Comparison of ENCODE assay signal across 13 cellular contexts in the genomic region with DNA sequence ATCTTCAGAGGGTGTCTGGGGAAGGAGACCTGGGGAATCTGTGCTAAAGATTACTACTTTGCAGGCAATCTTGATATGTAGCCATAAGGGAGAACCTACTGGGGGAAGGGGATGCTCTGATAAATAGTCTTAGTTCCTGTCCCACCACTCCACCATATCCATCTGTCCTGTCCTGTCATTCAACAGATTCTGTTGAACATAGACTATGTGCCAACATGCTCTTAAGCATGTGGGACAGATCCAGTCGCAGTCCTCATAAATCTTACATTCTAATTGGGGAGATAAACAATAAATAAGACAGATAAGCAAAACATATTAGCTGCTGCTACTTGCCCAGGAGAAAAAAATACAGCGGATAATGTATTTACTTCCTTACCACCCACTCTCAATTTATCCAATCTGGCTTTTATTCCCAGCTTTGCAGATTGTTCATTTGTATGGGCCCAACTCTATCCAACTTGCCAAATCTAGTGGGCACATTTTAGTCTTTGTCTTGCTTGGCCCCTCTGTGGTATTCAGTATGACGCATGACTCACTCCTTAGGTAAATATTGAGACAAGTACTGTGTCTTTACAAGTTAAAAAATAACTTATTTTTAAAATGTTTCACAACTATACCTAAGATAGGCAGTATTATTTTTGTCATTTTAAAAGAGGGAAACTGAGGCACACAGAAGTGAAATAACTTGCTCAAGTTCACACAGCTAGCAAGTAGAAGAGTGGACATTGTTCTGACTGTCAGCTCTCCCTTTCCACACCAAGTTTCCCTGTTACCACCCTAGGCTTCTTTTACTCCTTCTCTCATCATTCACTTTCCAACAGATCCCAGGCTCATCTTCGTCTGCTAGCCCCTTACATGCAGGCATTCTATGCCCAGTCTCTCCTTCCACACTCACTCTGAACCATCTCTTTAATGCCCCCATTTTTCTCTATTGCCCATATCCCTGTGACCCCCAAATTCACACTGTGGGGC.
A peak's percentile ranks its signal among the peaks of the same experiment; 100 is the strongest.
DNase-seq lines count a peak whose midpoint lies in the region; ATAC-seq and TF ChIP-seq lines count a peak whose summit lies in the region.
"Had no signal": no experiment of that assay in that cellular context is flagged by ENCODE, and none has a peak within 500 bp of the region (broad histone marks: within the 10 kb centered on the region; RNA-seq: fewer than 3 reads in every experiment).

No MANE protein-coding gene starts in this region.

- H3K36me3 Mint-ChIP-seq in osteocyte (ENCODE audit: unreplicated experiment), result no peaks in the 10 kb centered on the region

- H3K9ac ChIP-seq in PC-3 (ENCODE audit: low read length), result no peak overlapping the region

- no peaks in the 10 kb centered on the region for H3K9me3 ChIP-seq in PC-3 (ENCODE audit: low read length)
- H3K9me3 ChIP-seq in heart left ventricle, result no peaks in the 10 kb centered on the region
- H3K9me3 ChIP-seq in tibial nerve, result no peaks in the 10 kb centered on the region
- H3K9me3 ChIP-seq: colonic mucosa, transverse colon had no signal

- WGBS in heart left ventricle, 4 donors, result 87 to 93% (median 90%) methylated on average over 4 of the region's 4 CpGs
- WGBS in tibial nerve, 2 donors, result 82 to 85% methylated on average over 4 of the region's 4 CpGs

- CTCF ChIA-PET in PC-3 (lab: Charles Lee), result no interaction called here

- peaks cover 27% of the 10 kb centered on the region for H3K4me1 Mint-ChIP-seq in osteocyte (ENCODE audit: unreplicated experiment)

- H3K36me3 ChIP-seq in PC-3 (ENCODE audit: low read depth, low read length) (no peaks in the 10 kb centered on the region), heart left ventricle (no peaks in the 10 kb centered on the region), tibial nerve (no peaks in the 10 kb centered on the region)
- H3K36me3 ChIP-seq: colonic mucosa, transverse colon had no signal

- peak overlapping the region; percentile 35 for H3K27ac Mint-ChIP-seq in osteocyte (ENCODE audit: unreplicated experiment)

- ATAC-seq in PC-3, result peak; percentile 98
- ATAC-seq in HG02938 (IDR thresholded peaks at IDR 0.05; ENCODE audit: unreplicated experiment), result no peak
- ATAC-seq in heart left ventricle, result no peak

- POLR2A ChIA-PET in PC-3 (lab: Charles Lee; ENCODE audit: unreplicated experiment), result no interaction called here

- H3K27ac ChIP-seq in PC-3 (ENCODE audit: low read length) (no peak overlapping the region), heart left ventricle (no peak overlapping the region), tibial nerve (no peak overlapping the region)
- H3K27ac ChIP-seq: colonic mucosa, transverse colon had no signal

- intact Hi-C loops in PC-3 (cut with micrococcal nuclease) (loop anchor here (10.0 kb wide), 1 partner anchor 180 kb away; no protein-coding TSS in a partner anchor), heart left ventricle (cut with DNase I) (loop anchor here in 1 of 10 donors (10.0 kb wide), 1 partner anchor 200 kb away; no protein-coding TSS in a partner anchor)

- no TSS peak for BruUV-seq in PC-3 (replicated peaks; lab: Mats Ljungman, UMichigan)

- no peak for TF ChIP-seq EP300 in tibial nerve (IDR thresholded peaks at IDR 0.05)

- TF ChIP-seq POLR2A in heart left ventricle (IDR thresholded peaks at IDR 0.05) (no peak), tibial nerve (IDR thresholded peaks at IDR 0.05) (no peak)

- no peaks in the 10 kb centered on the region for H3K9me3 Mint-ChIP-seq in osteocyte (ENCODE audit: unreplicated experiment)

- H3K4me2 ChIP-seq in PC-3 (ENCODE audit: low read length), result peak overlapping the region; percentile 12

- DNase-seq in H4 (ENCODE audit: low spot score), result peak; percentile 16
- peak; percentile 73 for DNase-seq in PC-3
- DNase-seq in epithelial cell of proximal tubule (ENCODE audit: low read depth), result peak; percentile 46
- DNase-seq in osteocyte (ENCODE audit: extremely low spot score, unreplicated experiment), result no peak
- no peak for DNase-seq in SKM-1 (lab: John Stamatoyannopoulos, UW; ENCODE audit: unreplicated experiment)
- DNase-seq in heart left ventricle, result no peak
- DNase-seq in tibial nerve (ENCODE audit: low spot score in 2 of 2), result no peak
- DNase-seq: activated T-cell treated with anti-CD3 and anti-CD28 coated beads, Interleukin-2, amount 50 U/mL, for 48 hours; colonic mucosa; Karpas-422; stimulated activated CD4-positive, alpha-beta T cell treated with anti-CD3 and anti-CD28 coated beads, Interleukin-4, amount 100 ng/mL, for 24 hours; transverse colon had no signal

- H4K20me1 ChIP-seq in PC-3 (ENCODE audit: low read length), result no peaks in the 10 kb centered on the region

- peaks cover 8% of the 10 kb centered on the region for H3K27me3 Mint-ChIP-seq in osteocyte (ENCODE audit: unreplicated experiment)

- no peaks in the 10 kb centered on the region for H3K79me2 ChIP-seq in PC-3 (ENCODE audit: low read length)

- H2AFZ ChIP-seq in PC-3 (ENCODE audit: low read length), result no peak overlapping the region

- H3K9me2 ChIP-seq in PC-3 (replicated peaks; ENCODE audit: low read length), result no peaks in the 10 kb centered on the region

- H3K4me3 Mint-ChIP-seq in osteocyte (ENCODE audit: unreplicated experiment), result no peak overlapping the region

- H3K4me3 ChIP-seq in PC-3 (ENCODE audit: low read length) (no peak overlapping the region), epithelial cell of proximal tubule (ENCODE audit: low read depth, low read length) (no peak overlapping the region), heart left ventricle (no peak overlapping the region), tibial nerve (no peak overlapping the region)
- H3K4me3 ChIP-seq: colonic mucosa, transverse colon had no signal

- peaks cover 35% of the 10 kb centered on the region; the same call in 1 of the 2 replicates for H3K27me3 ChIP-seq in PC-3 (ENCODE audit: low read length)
- H3K27me3 ChIP-seq in heart left ventricle, result no peaks in the 10 kb centered on the region
- no peaks in the 10 kb centered on the region for H3K27me3 ChIP-seq in tibial nerve
- H3K27me3 ChIP-seq: colonic mucosa, transverse colon had no signal

- no peak for TF ChIP-seq CTCF in PC-3 (conservative IDR thresholded peaks at IDR 0.05; ENCODE audit: low read depth, low read length)
- TF ChIP-seq CTCF in epithelial cell of proximal tubule (conservative IDR thresholded peaks at IDR 0.05; ENCODE audit: low read depth, low read length), result no peak
- no peak for TF ChIP-seq CTCF in osteocyte (IDR thresholded peaks at IDR 0.05)
- TF ChIP-seq CTCF in heart left ventricle (IDR thresholded peaks at IDR 0.05), result no peak
- no peak for TF ChIP-seq CTCF in tibial nerve (IDR thresholded peaks at IDR 0.05)

- H3F3A ChIP-seq in PC-3 (ENCODE audit: low read length, unreplicated experiment), result no peaks in the 10 kb centered on the region

- H3K4me1 ChIP-seq in PC-3 (ENCODE audit: insufficient read depth, low read length) (peaks cover 11% of the 10 kb centered on the region), heart left ventricle (peaks cover 0 to 18% (median 0%) of the 10 kb centered on the region in 12 donors), tibial nerve (peaks cover 0 to 6% (median 0%) of the 10 kb centered on the region in 4 donors)
- H3K4me1 ChIP-seq: colonic mucosa had no signal

Comparison
In these comparisons a context has a peak if more than half of its experiments do, and no peak if none do; other contexts are left out.
1. DNase-seq: peak in H4 (single experiment), PC-3 (single experiment) and epithelial cell of proximal tubule (single experiment); none in osteocyte (single experiment), SKM-1 (single experiment), heart left ventricle (0 of 5) and tibial nerve (0 of 2).